1 cellular context compared by ENCODE assay signal in genomic region chr22:19941365-19942070, GRCh38.
TF ChIP-seq lines count a peak whose summit lies in the region.

Gene COMT, plus strand, starts transcription at chr22:19941772. Its CDS starts 20,755 bp downstream, at chr22:19962527.
Gene TXNRD2, minus strand, starts transcription at chr22:19941818. Its CDS starts 15 bp downstream, at chr22:19941803.

TF ChIP-seq in HepG2, 621 proteins besides CTCF, POLR2A, EP300 and RAD21 (continued from another document and continues in another):
- TF ChIP-seq KAT7 (CRISPR knock-in tag; IDR thresholded peaks at IDR 0.05; ENCODE audit: borderline replicate concordance) (0 out of 2 replicates have a peak, but pooled peaks have one; percentile 37), ZNF761 (CRISPR knock-in tag; conservative IDR thresholded peaks at IDR 0.05) (0 out of 2 replicates have a peak, but pooled peaks have one; percentile 0), NR2F2 (IDR thresholded peaks at IDR 0.05; ENCODE audit: borderline replicate concordance, low read depth) (no peak), ZIK1 (CRISPR knock-in tag; IDR thresholded peaks at IDR 0.05; ENCODE audit: borderline replicate concordance, low read depth) (no peak), ZBTB38 (CRISPR knock-in tag; IDR thresholded peaks at IDR 0.05) (peak; percentile 64), RFXAP (CRISPR knock-in tag; IDR thresholded peaks at IDR 0.05; ENCODE audit: borderline replicate concordance) (no peak), ZNF704 (CRISPR knock-in tag; IDR thresholded peaks at IDR 0.05; ENCODE audit: borderline replicate concordance) (no peak), SNAI1 (CRISPR knock-in tag; IDR thresholded peaks at IDR 0.05; ENCODE audit: borderline replicate concordance) (0 out of 2 replicates have a peak, but pooled peaks have one; percentile 20), ZNF674 (CRISPR knock-in tag; IDR thresholded peaks at IDR 0.05; ENCODE audit: low read depth) (0 out of 2 replicates have a peak, but pooled peaks have one; percentile 34), ISL2 (CRISPR knock-in tag; IDR thresholded peaks at IDR 0.05) (no peak), ZNF121 (CRISPR knock-in tag; IDR thresholded peaks at IDR 0.05) (no peak), TARDBP (CRISPR knock-in tag; IDR thresholded peaks at IDR 0.05) (no peak), ZNF546 (CRISPR knock-in tag; conservative IDR thresholded peaks at IDR 0.05) (no peak), PHF20 (CRISPR knock-in tag; IDR thresholded peaks at IDR 0.05) (peak; percentile 63), ADNP (CRISPR knock-in tag; IDR thresholded peaks at IDR 0.05) (no peak), KMT2A (CRISPR knock-in tag; IDR thresholded peaks at IDR 0.05) (no peak), SNAPC2 (CRISPR knock-in tag; IDR thresholded peaks at IDR 0.05) (no peak), HNF4A (CRISPR knock-in tag; IDR thresholded peaks at IDR 0.05) (0 out of 2 replicates have a peak, but pooled peaks have one; percentile 11), TGIF2 (CRISPR knock-in tag; IDR thresholded peaks at IDR 0.05) (no peak), ZNF414 (CRISPR knock-in tag; IDR thresholded peaks at IDR 0.05) (no peak), REST (IDR thresholded peaks at IDR 0.05; ENCODE audit: borderline replicate concordance in 1 of 2, low read depth in 1 of 2, low read length in 2 of 2) (peak in 1 of 2 experiments; percentile 34; a peak in 1 of 4 replicates), SRF (IDR thresholded peaks at IDR 0.05; ENCODE audit: low read depth, low read length) (no peak), CHD4 (IDR thresholded peaks at IDR 0.05; ENCODE audit: borderline replicate concordance, low read length) (no peak), ZNF343 (CRISPR knock-in tag; IDR thresholded peaks at IDR 0.05) (no peak), NFYC (CRISPR knock-in tag; IDR thresholded peaks at IDR 0.05) (no peak), PHF5A (CRISPR knock-in tag; IDR thresholded peaks at IDR 0.05; ENCODE audit: low read depth, unreplicated experiment) (no peak), DMTF1 (CRISPR knock-in tag; IDR thresholded peaks at IDR 0.05) (no peak), UBTF (CRISPR knock-in tag; IDR thresholded peaks at IDR 0.05) (peak; percentile 86), HHEX (CRISPR knock-in tag; IDR thresholded peaks at IDR 0.05) (no peak), ZNF629 (CRISPR knock-in tag; conservative IDR thresholded peaks at IDR 0.05) (no peak), MXI1 (IDR thresholded peaks at IDR 0.05; ENCODE audit: borderline replicate concordance, low read depth, low read length) (0 out of 3 replicates have a peak, but pooled peaks have one; percentile 41), GABPB1 (CRISPR knock-in tag; IDR thresholded peaks at IDR 0.05) (peak; percentile 90), RBM39 (IDR thresholded peaks at IDR 0.05; ENCODE audit: low read depth, low read length, poor library complexity, severe bottlenecking) (peak; percentile 43), PBX3 (CRISPR knock-in tag; IDR thresholded peaks at IDR 0.05; ENCODE audit: borderline replicate concordance) (no peak), ZFY (CRISPR knock-in tag; IDR thresholded peaks at IDR 0.05) (peak; percentile 67), PAXIP1 (CRISPR knock-in tag; conservative IDR thresholded peaks at IDR 0.05) (peak; percentile 23; the same call in 1 of the 2 replicates), NR0B2 (CRISPR knock-in tag; IDR thresholded peaks at IDR 0.05) (no peak), YEATS4 (CRISPR knock-in tag; IDR thresholded peaks at IDR 0.05; ENCODE audit: borderline replicate concordance) (peak; percentile 66), ZNF24 (IDR thresholded peaks at IDR 0.05) (no peak), SRSF1 (optimal IDR thresholded peaks at IDR 0.05; ENCODE audit: low read depth, low read length) (peak; percentile 31), ZBTB8A (CRISPR knock-in tag; IDR thresholded peaks at IDR 0.05; ENCODE audit: borderline replicate concordance, low read depth) (no peak), ASH2L (IDR thresholded peaks at IDR 0.05; ENCODE audit: insufficient read length, low read depth, low read length) (peak; percentile 62), GPN1 (CRISPR knock-in tag; IDR thresholded peaks at IDR 0.05; ENCODE audit: borderline replicate concordance) (no peak), NCOR1 (IDR thresholded peaks at IDR 0.05; ENCODE audit: borderline replicate concordance, low read length) (no peak; the same call in 1 of the 2 replicates), TAF15 (IDR thresholded peaks at IDR 0.05; ENCODE audit: low read depth, low read length, poor library complexity, severe bottlenecking) (no peak), ELF3 (CRISPR knock-in tag; IDR thresholded peaks at IDR 0.05) (no peak), ZNF12 (CRISPR knock-in tag; IDR thresholded peaks at IDR 0.05) (no peak), RXRB (CRISPR knock-in tag; IDR thresholded peaks at IDR 0.05; ENCODE audit: borderline replicate concordance) (0 out of 2 replicates have a peak, but pooled peaks have one; percentile 9), DR1 (CRISPR knock-in tag; IDR thresholded peaks at IDR 0.05) (no peak), JUNB (CRISPR knock-in tag; IDR thresholded peaks at IDR 0.05; ENCODE audit: borderline replicate concordance) (no peak), REPIN1 (CRISPR knock-in tag; IDR thresholded peaks at IDR 0.05; ENCODE audit: borderline replicate concordance, low read depth) (0 out of 2 replicates have a peak, but pooled peaks have one; percentile 22), NFE2 (CRISPR knock-in tag; IDR thresholded peaks at IDR 0.05) (no peak), ZNF512 (CRISPR knock-in tag; IDR thresholded peaks at IDR 0.05) (no peak)
